In genomic region chr6:52394251-52394666, GRCh38 we compare ENCODE assay signal across 11 cellular contexts. TPM values are rescaled to one million over a fixed set of nuclear protein-coding genes. Genes with fewer than 3 reads are reported as not detected.
DNase-seq lines count a peak whose midpoint lies in the region; ATAC-seq and TF ChIP-seq lines count a peak whose summit lies in the region.
"Had no signal": no experiment of that assay in that cellular context is flagged by ENCODE, and none has a peak within 500 bp of the region (broad histone marks: within the 10 kb centered on the region; RNA-seq: fewer than 3 reads in every experiment).

No MANE protein-coding gene starts in this region.

- H3K36me3 ChIP-seq in CD4-positive, alpha-beta memory T cell (ENCODE audit: insufficient read depth, low read length): no peaks in the 10 kb centered on the region
- no peaks in the 10 kb centered on the region for H3K36me3 ChIP-seq in Caco-2 (ENCODE audit: control insufficient read depth, insufficient read depth, low read length)

- H3K36me3 Mint-ChIP-seq in CD4-positive, alpha-beta memory T cell: peaks cover 12 to 14% of the 10 kb centered on the region in 2 donors
- H3K36me3 Mint-ChIP-seq in WTC11: no peaks in the 10 kb centered on the region
- no peaks in the 10 kb centered on the region for H3K36me3 Mint-ChIP-seq in Caco-2 (ENCODE audit: insufficient read depth, unreplicated experiment)

- H3K27me3 ChIP-seq in CD4-positive, alpha-beta memory T cell (ENCODE audit: insufficient read depth, low read length): no peaks in the 10 kb centered on the region
- no peaks in the 10 kb centered on the region for H3K27me3 ChIP-seq in Caco-2 (replicated peaks; ENCODE audit: control insufficient read depth, insufficient read depth, low read length)
- H3K27me3 ChIP-seq: BLaER1 treated with 17β-estradiol and CSF1 and Interleukin-3, amounts not matched to agents 10 nM and 100 nM had no signal

- CTCF ChIA-PET in CD4-positive, alpha-beta memory T cell (lab: Charles Lee; ENCODE audit: partially characterized antibody): interaction anchor here (0.6 to 1.2 kb wide), 4 partner anchors 12 to 109 kb away, joined by 3 read pairs; no protein-coding TSS in a partner anchor
- CTCF ChIA-PET in WTC11 (lab: Charles Lee): no interaction called here
- CTCF ChIA-PET in Caco-2 (lab: Charles Lee): no interaction called here

- peak; percentile 45 to 70 (median 56) for DNase-seq in CD4-positive, alpha-beta memory T cell
- DNase-seq in WTC11 (ENCODE audit: low spot score): no peak
- no peak for DNase-seq in UCSD-AML1 (lab: John Stamatoyannopoulos, UW; ENCODE audit: unreplicated experiment)
- no peak for DNase-seq in Caco-2
- no peak for DNase-seq in G401 (ENCODE audit: low spot score)

- peaks cover 0 to 7% (median 0%) of the 10 kb centered on the region in 8 donors for H3K9me3 Mint-ChIP-seq in CD4-positive, alpha-beta memory T cell
- H3K9me3 Mint-ChIP-seq in WTC11 (peaks cover under 1% of the 10 kb centered on the region; the same call in 1 of the 2 replicates), Caco-2 (ENCODE audit: unreplicated experiment) (no peaks in the 10 kb centered on the region)

- peaks cover 76 to 100% (median 88%) of the 10 kb centered on the region in 4 donors for H3K4me1 Mint-ChIP-seq in CD4-positive, alpha-beta memory T cell
- H3K4me1 Mint-ChIP-seq in WTC11: peaks cover 12% of the 10 kb centered on the region
- H3K4me1 Mint-ChIP-seq in Caco-2 (ENCODE audit: low read depth, unreplicated experiment): peaks cover 7% of the 10 kb centered on the region

- intact Hi-C loops in CD4-positive, alpha-beta memory T cell (cut with micrococcal nuclease): loop anchor here (10.0 kb wide), 2 partner anchors 601 to 941 kb away; partner anchors contain the start of gene GSTA4
- intact Hi-C loops in Caco-2 (cut with micrococcal nuclease; ENCODE audit: unreplicated experiment): no loop called here

- no TSS peak for BruUV-seq in Caco-2 (replicated peaks; lab: Mats Ljungman, UMichigan)

- no peak for TF ChIP-seq CTCF in WTC11 (IDR thresholded peaks at IDR 0.05)
- no peak for TF ChIP-seq CTCF in Caco-2 (IDR thresholded peaks at IDR 0.05; ENCODE audit: insufficient read depth in 1 of 2, low read depth in 1 of 2, low read length in 1 of 2, severe bottlenecking in 1 of 2, unreplicated experiment in 1 of 2)

- in situ Hi-C loops in G401 (cut with HindIII; ENCODE audit: low sequenced_read_pairs): no loop called here

- peak overlapping the region; percentile 96 to 98 (median 96) for H3K27ac Mint-ChIP-seq in CD4-positive, alpha-beta memory T cell
- no peak overlapping the region for H3K27ac Mint-ChIP-seq in WTC11
- H3K27ac Mint-ChIP-seq in Caco-2 (ENCODE audit: unreplicated experiment): no peak overlapping the region

- H3K27me3 Mint-ChIP-seq in CD4-positive, alpha-beta memory T cell: no peaks in the 10 kb centered on the region
- H3K27me3 Mint-ChIP-seq in WTC11 (ENCODE audit: low read depth): no peaks in the 10 kb centered on the region
- no peaks in the 10 kb centered on the region for H3K27me3 Mint-ChIP-seq in Caco-2 (ENCODE audit: insufficient read depth, unreplicated experiment)

- H3K9me3 ChIP-seq in CD4-positive, alpha-beta memory T cell (ENCODE audit: control insufficient read depth in 1 of 2, low read length in 2 of 2): no peaks in the 10 kb centered on the region
- no peaks in the 10 kb centered on the region for H3K9me3 ChIP-seq in Caco-2
- H3K9me3 ChIP-seq: BLaER1 treated with 17β-estradiol and CSF1 and Interleukin-3, amounts not matched to agents 10 nM and 100 nM had no signal

- H3K4me3 ChIP-seq in CD4-positive, alpha-beta memory T cell (ENCODE audit: low read length in 2 of 2): peak overlapping the region in 1 of 2 donors; percentile 37
- no peak overlapping the region for H3K4me3 ChIP-seq in Caco-2 (ENCODE audit: low read depth, low read length)
- H3K4me3 ChIP-seq: BLaER1 treated with 17β-estradiol and CSF1 and Interleukin-3, amounts not matched to agents 10 nM and 100 nM had no signal

- POLR2A ChIA-PET in CD4-positive, alpha-beta memory T cell (lab: Charles Lee; ENCODE audit: partially characterized antibody): interaction anchor here (1.0 to 1.5 kb wide), 5 partner anchors 32 to 276 kb away, joined by 3 to 7 read pairs (median 5); partner anchors contain the start of genes PAQR8 and TMEM14A
- POLR2A ChIA-PET in WTC11 (lab: Charles Lee): no interaction called here
- POLR2A ChIA-PET in Caco-2 (lab: Charles Lee): no interaction called here

- peak; percentile 40 for ATAC-seq in GM19328 (IDR thresholded peaks at IDR 0.05; ENCODE audit: unreplicated experiment)
- peak; percentile 50 for ATAC-seq in HG02943 (IDR thresholded peaks at IDR 0.05; ENCODE audit: low read depth, unreplicated experiment)
- peak; percentile 47; the same call in 1 of the 2 replicates for ATAC-seq in WTC11
- no peak for ATAC-seq in SK-N-SH treated with all-trans-retinoic acid at 6 μM for 48 hours
- ATAC-seq: HCT116 had no signal

- peak overlapping the region; percentile 66 for H3K27ac ChIP-seq in CD4-positive, alpha-beta memory T cell (ENCODE audit: low read depth, low read length)
- H3K27ac ChIP-seq: BLaER1 treated with 17β-estradiol and CSF1 and Interleukin-3, amounts not matched to agents 10 nM and 100 nM; parathyroid adenoma had no signal

- peaks cover 100% of the 10 kb centered on the region for H3K4me1 ChIP-seq in CD4-positive, alpha-beta memory T cell (ENCODE audit: insufficient read depth, low read length)
- H3K4me1 ChIP-seq in Caco-2: peaks cover 5% of the 10 kb centered on the region; the same call in 1 of the 2 replicates

- H3K4me3 Mint-ChIP-seq in CD4-positive, alpha-beta memory T cell: peak overlapping the region; percentile 67 to 86 (median 76)
- no peak overlapping the region for H3K4me3 Mint-ChIP-seq in WTC11
- no peak overlapping the region for H3K4me3 Mint-ChIP-seq in Caco-2 (ENCODE audit: unreplicated experiment)

TF ChIP-seq in WTC11, 78 proteins besides CTCF, POLR2A, EP300 and RAD21:
- TF ChIP-seq ZNF263 (CRISPR knock-in tag; IDR thresholded peaks at IDR 0.05; ENCODE audit: low read depth) (no peak), ETV6 (CRISPR knock-in tag; IDR thresholded peaks at IDR 0.05) (no peak), ZNF317 (CRISPR knock-in tag; IDR thresholded peaks at IDR 0.05; ENCODE audit: borderline replicate concordance, low read depth) (no peak)

TF ChIP-seq in SK-N-SH treated with all-trans-retinoic acid at 6 μM for 48 hours, 23 proteins besides CTCF, POLR2A, EP300 and RAD21:
- TF ChIP-seq CSDC2 (CRISPR knock-in tag; IDR thresholded peaks at IDR 0.05) (no peak), GLIS3 (CRISPR knock-in tag; IDR thresholded peaks at IDR 0.05) (no peak), CREB5 (CRISPR knock-in tag; IDR thresholded peaks at IDR 0.05; ENCODE audit: low read depth) (no peak), ZNF565 (CRISPR knock-in tag; conservative IDR thresholded peaks at IDR 0.05; ENCODE audit: low read depth) (no peak), OSR1 (CRISPR knock-in tag; IDR thresholded peaks at IDR 0.05) (no peak)
TF ChIP-seq in SK-N-SH treated with all-trans-retinoic acid at 6 μM for 48 hours: peak in this region for 0.

RNA-seq across cellular contexts. Expression of gene EFHC1, which starts 25.9 kb away (rescaled TPM):
- total RNA-seq in CD4-positive, alpha-beta memory T cell: 10 to 100 TPM in 1 of 2 experiments, 1 to 10 TPM in 1; 6.4 to 10.4 TPM
- 1 to 10 TPM; 1.5 to 1.8 TPM for polyA plus RNA-seq in CD4-positive, alpha-beta memory T cell
- total RNA-seq in WTC11 (2021) (13.4 to 19.2 TPM (median 15.5 TPM) in 3 replicates), Caco-2 (2022) (12.2 and 14.6 TPM in 2 replicates)
- total RNA-seq in G401 (2014; rRNA removed; shearing (Covaris generic)): 20.7 and 29.2 TPM in 2 replicates

RNA-seq across cellular contexts. Expression of gene PAQR8, which starts 32.3 kb away (rescaled TPM):
- 10 to 100 TPM; 36.4 to 40.9 TPM for total RNA-seq in CD4-positive, alpha-beta memory T cell
- polyA plus RNA-seq in CD4-positive, alpha-beta memory T cell: 10 to 100 TPM; 14.5 to 30.3 TPM
- total RNA-seq in WTC11 (2021): 11.1 to 12.5 TPM (median 11.7 TPM) in 3 replicates
- 8.7 and 10.0 TPM in 2 replicates for total RNA-seq in Caco-2 (2022)
- total RNA-seq in G401 (2014; rRNA removed; shearing (Covaris generic)): 26.0 and 29.6 TPM in 2 replicates

Comparison
In these comparisons a context has a peak if more than half of its experiments do, and no peak if none do; other contexts are left out.
1. DNase-seq: peak in CD4-positive, alpha-beta memory T cell (5 of 5); none in WTC11 (single experiment), UCSD-AML1 (single experiment), Caco-2 (0 of 2) and G401 (single experiment).
2. H3K27ac Mint-ChIP-seq: peak in CD4-positive, alpha-beta memory T cell (7 of 7); none in WTC11 (single experiment) and Caco-2 (single experiment).
3. H3K4me3 Mint-ChIP-seq: peak in CD4-positive, alpha-beta memory T cell (8 of 8); none in WTC11 (single experiment) and Caco-2 (single experiment).